In the genomic region with DNA sequence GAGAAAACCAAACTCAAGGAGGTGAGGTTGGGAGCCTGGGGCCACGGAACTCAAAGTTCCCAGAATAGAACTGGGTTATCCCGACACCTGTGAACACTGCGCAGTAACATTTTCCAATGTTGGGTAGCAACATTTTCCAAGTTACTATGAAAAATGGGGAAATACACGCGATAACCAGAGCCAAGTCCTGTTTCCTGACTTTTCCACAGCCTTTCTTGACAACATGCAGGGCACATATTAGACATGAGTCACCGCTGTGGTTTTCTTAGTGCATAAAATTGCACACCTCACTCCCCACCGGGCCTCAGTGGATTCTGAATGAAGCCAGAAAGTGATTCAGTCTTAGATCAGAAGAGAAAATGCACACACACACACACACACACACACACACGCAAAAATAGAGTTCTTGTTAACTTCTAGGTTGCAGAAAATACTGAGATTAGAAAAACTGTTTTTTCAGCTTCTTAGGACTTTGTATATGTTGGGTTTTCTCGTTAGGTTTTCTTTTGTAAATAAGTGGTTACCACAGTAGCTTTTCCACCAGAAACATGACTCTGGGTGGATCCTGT, we compare ENCODE assay signal across 8 cellular contexts.
A peak's percentile ranks its signal among the peaks of the same experiment; 100 is the strongest.
DNase-seq lines count a peak whose midpoint lies in the region; ATAC-seq and TF ChIP-seq lines count a peak whose summit lies in the region.

No MANE protein-coding gene starts in this region.

- CTCF ChIA-PET in HEK293 (lab: Yijun Ruan, JAX) (interaction anchor here (0.6 to 1.3 kb wide), 4 partner anchors 13 to 280 kb away, joined by 3 to 4 read pairs (median 3); no protein-coding TSS in a partner anchor), GM10248 (lab: Yijun Ruan, JAX) (interaction anchor here (0.8 to 2.1 kb wide), 3 partner anchors 155 to 237 kb away, joined by 3 to 6 read pairs (median 5); no protein-coding TSS in a partner anchor)
- CTCF ChIA-PET in activated CD8-positive, alpha-beta T cell treated with anti-CD3 and anti-CD28 coated beads for 36 hours (lab: Charles Lee), result interaction anchor here (0.7 kb wide), 1 partner anchor 8 kb away, joined by 4 read pairs; no protein-coding TSS in a partner anchor

- DNase-seq in activated CD8-positive, alpha-beta T cell treated with anti-CD3 and anti-CD28 coated beads for 36 hours, result peak; percentile 91
- DNase-seq in epithelial cell of proximal tubule (ENCODE audit: low read depth), result peak; percentile 82
- peak; percentile 19 to 73 (median 48) for DNase-seq in stimulated activated CD4-positive, alpha-beta T cell treated with anti-CD3 and anti-CD28 coated beads, Interleukin-1b, Interleukin-23, amount 100 ng/mL, for 24 hours (ENCODE audit: low read depth in 4 of 4, low spot score in 1 of 4)
- no peak for DNase-seq in iPS-NIHi7 (ENCODE audit: extremely low spot score)
- DNase-seq in GM10248 (ENCODE audit: extremely low spot score), result no peak

- peak overlapping the region; percentile 51 for H3K27ac Mint-ChIP-seq in activated CD8-positive, alpha-beta T cell treated with anti-CD3 and anti-CD28 coated beads for 36 hours

- ATAC-seq in activated CD8-positive, alpha-beta T cell treated with anti-CD3 and anti-CD28 coated beads for 36 hours, result peak; percentile 97
- ATAC-seq in GM21526 (IDR thresholded peaks at IDR 0.05; ENCODE audit: low FRiP score, unreplicated experiment) (no peak), GM21723 (IDR thresholded peaks at IDR 0.05; ENCODE audit: unreplicated experiment) (no peak)

- H3K4me3 ChIP-seq in HEK293 (ENCODE audit: low read depth, low read length) (no peak overlapping the region), epithelial cell of proximal tubule (ENCODE audit: low read depth, low read length) (no peak overlapping the region)

- H3K36me3 ChIP-seq in HEK293 (ENCODE audit: control insufficient read depth in 2 of 2, insufficient read depth in 1 of 2, low read length in 2 of 2), result no peaks in the 10 kb centered on the region

- intact Hi-C loops in activated CD8-positive, alpha-beta T cell treated with anti-CD3 and anti-CD28 coated beads for 36 hours (cut with micrococcal nuclease), result no loop called here

- TF ChIP-seq CTCF in HEK293 (tag by site-specific recombination; IDR thresholded peaks at IDR 0.05), result no peak
- TF ChIP-seq CTCF in activated CD8-positive, alpha-beta T cell treated with anti-CD3 and anti-CD28 coated beads for 36 hours (IDR thresholded peaks at IDR 0.05), result no peak
- no peak for TF ChIP-seq CTCF in epithelial cell of proximal tubule (conservative IDR thresholded peaks at IDR 0.05; ENCODE audit: low read depth, low read length)
- TF ChIP-seq CTCF in GM10248 (IDR thresholded peaks at IDR 0.05; ENCODE audit: control extremely low read depth, extremely low read depth, low read depth, missing control alignments), result no peak

- H3K4me1 ChIP-seq in HEK293 (ENCODE audit: control insufficient read depth, insufficient read depth, low read length), result peaks cover 9% of the 10 kb centered on the region; the same call in 1 of the 2 replicates

- H3K27ac ChIP-seq in HEK293 (ENCODE audit: extremely low read depth, low read depth, low read length), result no peak overlapping the region

- H3K4me3 Mint-ChIP-seq in activated CD8-positive, alpha-beta T cell treated with anti-CD3 and anti-CD28 coated beads for 36 hours, result no peak overlapping the region

- no peaks in the 10 kb centered on the region for H3K9me3 ChIP-seq in HEK293 (ENCODE audit: control insufficient read depth, insufficient read depth, low read depth, low read length)

- H3K27me3 Mint-ChIP-seq in activated CD8-positive, alpha-beta T cell treated with anti-CD3 and anti-CD28 coated beads for 36 hours, result no peaks in the 10 kb centered on the region

- POLR2A ChIA-PET in HEK293 (lab: Yijun Ruan, JAX) (no interaction called here), GM10248 (lab: Yijun Ruan, JAX) (interaction anchor here (0.7 kb wide), 1 partner anchor 10 kb away, joined by 6 read pairs; no protein-coding TSS in a partner anchor)
- POLR2A ChIA-PET in activated CD8-positive, alpha-beta T cell treated with anti-CD3 and anti-CD28 coated beads for 36 hours (lab: Charles Lee), result interaction anchor here (0.5 to 2.7 kb wide), 5 partner anchors 14 to 96 kb away, joined by 3 to 8 read pairs (median 4); no protein-coding TSS in a partner anchor

- H3K9me3 Mint-ChIP-seq in activated CD8-positive, alpha-beta T cell treated with anti-CD3 and anti-CD28 coated beads for 36 hours, result no peaks in the 10 kb centered on the region

- H3K36me3 Mint-ChIP-seq in activated CD8-positive, alpha-beta T cell treated with anti-CD3 and anti-CD28 coated beads for 36 hours (ENCODE audit: low read depth), result peaks cover 1% of the 10 kb centered on the region

- peaks cover 40% of the 10 kb centered on the region for H3K4me1 Mint-ChIP-seq in activated CD8-positive, alpha-beta T cell treated with anti-CD3 and anti-CD28 coated beads for 36 hours (ENCODE audit: low read depth)

TF ChIP-seq in HEK293, 187 proteins besides CTCF, POLR2A, EP300 and RAD21 (continues in another document):
- no peak for TF ChIP-seq ZBTB48 (tag by site-specific recombination; IDR thresholded peaks at IDR 0.05)
- TF ChIP-seq, protein P1, sequence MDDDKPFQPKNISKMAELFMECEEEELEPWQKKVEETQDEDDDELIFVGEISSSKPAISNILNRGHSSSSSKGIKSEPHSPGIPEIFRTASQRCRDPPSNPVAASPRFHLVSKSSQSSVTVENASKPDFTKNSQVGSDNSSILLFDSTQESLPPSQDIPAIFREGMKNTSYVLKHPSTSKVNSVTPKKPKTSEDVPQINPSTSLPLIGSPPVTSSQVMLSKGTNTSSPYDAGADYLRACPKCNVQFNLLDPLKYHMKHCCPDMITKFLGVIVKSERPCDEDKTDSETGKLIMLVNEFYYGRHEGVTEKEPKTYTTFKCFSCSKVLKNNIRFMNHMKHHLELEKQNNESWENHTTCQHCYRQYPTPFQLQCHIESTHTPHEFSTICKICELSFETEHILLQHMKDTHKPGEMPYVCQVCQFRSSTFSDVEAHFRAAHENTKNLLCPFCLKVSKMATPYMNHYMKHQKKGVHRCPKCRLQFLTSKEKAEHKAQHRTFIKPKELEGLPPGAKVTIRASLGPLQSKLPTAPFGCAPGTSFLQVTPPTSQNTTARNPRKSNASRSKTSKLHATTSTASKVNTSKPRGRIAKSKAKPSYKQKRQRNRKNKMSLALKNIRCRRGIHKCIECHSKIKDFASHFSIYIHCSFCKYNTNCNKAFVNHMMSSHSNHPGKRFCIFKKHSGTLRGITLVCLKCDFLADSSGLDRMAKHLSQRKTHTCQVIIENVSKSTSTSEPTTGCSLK (tag by site-specific recombination; IDR thresholded peaks at IDR 0.05), result no peak
- TF ChIP-seq ZNF654 (tag by site-specific recombination; IDR thresholded peaks at IDR 0.05; ENCODE audit: low read depth), result no peak
- TF ChIP-seq SP7 (tag by site-specific recombination; IDR thresholded peaks at IDR 0.05), result peak; percentile 60
- peak; percentile 65; the same call in 1 of the 2 replicates for TF ChIP-seq ZNF660 (tag by site-specific recombination; IDR thresholded peaks at IDR 0.05)
- peak; percentile 4; the same call in 1 of the 2 replicates for TF ChIP-seq PRDM1 (tag by site-specific recombination; IDR thresholded peaks at IDR 0.05)
- TF ChIP-seq, protein P2, sequence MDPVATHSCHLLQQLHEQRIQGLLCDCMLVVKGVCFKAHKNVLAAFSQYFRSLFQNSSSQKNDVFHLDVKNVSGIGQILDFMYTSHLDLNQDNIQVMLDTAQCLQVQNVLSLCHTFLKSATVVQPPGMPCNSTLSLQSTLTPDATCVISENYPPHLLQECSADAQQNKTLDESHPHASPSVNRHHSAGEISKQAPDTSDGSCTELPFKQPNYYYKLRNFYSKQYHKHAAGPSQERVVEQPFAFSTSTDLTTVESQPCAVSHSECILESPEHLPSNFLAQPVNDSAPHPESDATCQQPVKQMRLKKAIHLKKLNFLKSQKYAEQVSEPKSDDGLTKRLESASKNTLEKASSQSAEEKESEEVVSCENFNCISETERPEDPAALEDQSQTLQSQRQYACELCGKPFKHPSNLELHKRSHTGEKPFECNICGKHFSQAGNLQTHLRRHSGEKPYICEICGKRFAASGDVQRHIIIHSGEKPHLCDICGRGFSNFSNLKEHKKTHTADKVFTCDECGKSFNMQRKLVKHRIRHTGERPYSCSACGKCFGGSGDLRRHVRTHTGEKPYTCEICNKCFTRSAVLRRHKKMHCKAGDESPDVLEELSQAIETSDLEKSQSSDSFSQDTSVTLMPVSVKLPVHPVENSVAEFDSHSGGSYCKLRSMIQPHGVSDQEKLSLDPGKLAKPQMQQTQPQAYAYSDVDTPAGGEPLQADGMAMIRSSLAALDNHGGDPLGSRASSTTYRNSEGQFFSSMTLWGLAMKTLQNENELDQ (tag by site-specific recombination; IDR thresholded peaks at IDR 0.05; ENCODE audit: low read depth), result no peak
- TF ChIP-seq BCL11A (tag by site-specific recombination; IDR thresholded peaks at IDR 0.05; ENCODE audit: low read depth), result no peak
- no peak for TF ChIP-seq ZNF202 (tag by site-specific recombination; IDR thresholded peaks at IDR 0.05; ENCODE audit: borderline replicate concordance)
- TF ChIP-seq, protein P3, sequence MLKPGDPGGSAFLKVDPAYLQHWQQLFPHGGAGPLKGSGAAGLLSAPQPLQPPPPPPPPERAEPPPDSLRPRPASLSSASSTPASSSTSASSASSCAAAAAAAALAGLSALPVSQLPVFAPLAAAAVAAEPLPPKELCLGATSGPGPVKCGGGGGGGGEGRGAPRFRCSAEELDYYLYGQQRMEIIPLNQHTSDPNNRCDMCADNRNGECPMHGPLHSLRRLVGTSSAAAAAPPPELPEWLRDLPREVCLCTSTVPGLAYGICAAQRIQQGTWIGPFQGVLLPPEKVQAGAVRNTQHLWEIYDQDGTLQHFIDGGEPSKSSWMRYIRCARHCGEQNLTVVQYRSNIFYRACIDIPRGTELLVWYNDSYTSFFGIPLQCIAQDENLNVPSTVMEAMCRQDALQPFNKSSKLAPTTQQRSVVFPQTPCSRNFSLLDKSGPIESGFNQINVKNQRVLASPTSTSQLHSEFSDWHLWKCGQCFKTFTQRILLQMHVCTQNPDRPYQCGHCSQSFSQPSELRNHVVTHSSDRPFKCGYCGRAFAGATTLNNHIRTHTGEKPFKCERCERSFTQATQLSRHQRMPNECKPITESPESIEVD (tag by site-specific recombination; IDR thresholded peaks at IDR 0.05), result peak; percentile 85
- no peak for TF ChIP-seq SETDB1 (IDR thresholded peaks at IDR 0.05; ENCODE audit: insufficient read length, low read length)

Comparison
In these comparisons a context has a peak if more than half of its experiments do, and no peak if none do; other contexts are left out.
1. DNase-seq: peak in activated CD8-positive, alpha-beta T cell treated with anti-CD3 and anti-CD28 coated beads for 36 hours (single experiment), epithelial cell of proximal tubule (single experiment) and stimulated activated CD4-positive, alpha-beta T cell treated with anti-CD3 and anti-CD28 coated beads, Interleukin-1b, Interleukin-23, amount 100 ng/mL, for 24 hours (4 of 4); none in iPS-NIHi7 (single experiment) and GM10248 (single experiment).